Comparison of ENCODE assay signal across 8 cellular contexts in genomic region chrX:51495708-51496488, GRCh38. TPM values are rescaled to one million over a fixed set of nuclear protein-coding genes. Genes with fewer than 3 reads are reported as not detected.
DNase-seq lines count a peak whose midpoint lies in the region; ATAC-seq and TF ChIP-seq lines count a peak whose summit lies in the region.
"Not testable (repeated sequence)": the region's sequence is repeated elsewhere in the genome, so short reads cannot be mapped to it uniquely, and the experiment has no call there.

No MANE protein-coding gene starts in this region.

- peaks cover 24% of the 10 kb centered on the region for H3K4me1 Mint-ChIP-seq in brain

- H2AFZ ChIP-seq in KMS-11 (ENCODE audit: low read depth) = peak overlapping the region; percentile 30; the same call in 1 of the 2 replicates

- peaks cover 24% of the 10 kb centered on the region for H3K79me2 ChIP-seq in KMS-11 (ENCODE audit: insufficient read depth, low read depth)

- not testable (repeated sequence) for H3K27me3 ChIP-seq in KMS-11 (ENCODE audit: insufficient read depth, low read depth); foreskin keratinocyte
- peaks cover 11% of the 10 kb centered on the region for H3K27me3 ChIP-seq in mononuclear cell (ENCODE audit: insufficient read depth, low read length)
- H3K27me3 ChIP-seq in spleen (replicated peaks in 1 of 7) = peaks cover 0 to 44% (median 6%) of the 10 kb centered on the region in 7 donors

- 1 to 63% (median 2%) methylated on average over 9 to 52 of the region's 59 CpGs for WGBS in spleen, 5 donors

- TF ChIP-seq POLR2A in spleen (IDR thresholded peaks at IDR 0.05) = not testable (repeated sequence)

- intact Hi-C loops in spleen (cut with DNase I; ENCODE audit: low total_unique reads) = not testable (repeated sequence)

- ATAC-seq in GM18909 (IDR thresholded peaks at IDR 0.05; ENCODE audit: poor library complexity, unreplicated experiment) (peak; percentile 14), foreskin keratinocyte (peak; percentile 61)

- H3K9ac ChIP-seq in KMS-11 = peak overlapping the region; percentile 67; the same call in 1 of the 2 replicates

- DNase-seq in AG09309 (ENCODE audit: low read depth); spleen: not testable (repeated sequence)
- peak in 1 of 2 donors; percentile 15 for DNase-seq in foreskin keratinocyte

- H3K36me3 Mint-ChIP-seq in brain = not testable (repeated sequence)

- not testable (repeated sequence) for H3K9me3 ChIP-seq in mononuclear cell (ENCODE audit: low read depth, low read length); spleen

- H4K20me1 ChIP-seq in KMS-11 (ENCODE audit: insufficient read depth) = not testable (repeated sequence)

- H3K4me3 ChIP-seq in AG09309 (ENCODE audit: control insufficient read depth, low read depth, low read length) (peak overlapping the region; percentile 48), WI38 (ENCODE audit: low read depth, low read length) (peak overlapping the region; percentile 60), mononuclear cell (ENCODE audit: low read length) (peak overlapping the region; percentile 20), spleen (peak overlapping the region; percentile 34 to 76 (median 48))
- H3K4me3 ChIP-seq in KMS-11 (IDR thresholded peaks at IDR 0.05; ENCODE audit: insufficient read depth, low read depth, low read length) = not testable (repeated sequence)

- not testable (repeated sequence) for TF ChIP-seq CTCF in AG09309 (IDR thresholded peaks at IDR 0.05; ENCODE audit: control insufficient read depth, insufficient read depth, low read depth, low read length, missing control alignments); KMS-11 (conservative IDR thresholded peaks at IDR 0.05; ENCODE audit: low read depth, low read length); WI38 (IDR thresholded peaks at IDR 0.05; ENCODE audit: low read depth, low read length); brain (conservative IDR thresholded peaks at IDR 0.05); foreskin keratinocyte (conservative IDR thresholded peaks at IDR 0.05); spleen (IDR thresholded peaks at IDR 0.05 in 8 of 11, conservative IDR thresholded peaks at IDR 0.05 in 3 of 11)

- H3K9me3 Mint-ChIP-seq in brain = peaks cover 3 to 15% (median 7%) of the 10 kb centered on the region in 5 experiments

- 0 out of 2 replicates have a peak overlapping the region, but pooled peaks have one; percentile 93 for H3K4me2 ChIP-seq in KMS-11

- peaks cover 10% of the 10 kb centered on the region for H3K27me3 Mint-ChIP-seq in brain

- peak overlapping the region; percentile 81 to 91 (median 90) for H3K4me3 Mint-ChIP-seq in brain

- not testable (repeated sequence) for H3K36me3 ChIP-seq in KMS-11 (ENCODE audit: insufficient read depth); spleen

- H3K4me1 ChIP-seq in KMS-11 (ENCODE audit: low read depth, poor library complexity, severe bottlenecking) = peaks cover 18% of the 10 kb centered on the region
- H3K4me1 ChIP-seq in foreskin keratinocyte; mononuclear cell (ENCODE audit: insufficient read depth, low read length); spleen: not testable (repeated sequence)

- peak overlapping the region; percentile 78 to 91 (median 88) for H3K27ac Mint-ChIP-seq in brain

- peak overlapping the region; percentile 60; the same call in 1 of the 2 replicates for H3K27ac ChIP-seq in KMS-11
- H3K27ac ChIP-seq in foreskin keratinocyte = peak overlapping the region; percentile 74
- not testable (repeated sequence) for H3K27ac ChIP-seq in spleen

RNA-seq across cellular contexts. Expression of gene NUDT11, which starts 0.5 kb away (rescaled TPM):
- polyA plus RNA-seq in brain (ENCODE audit: insufficient read depth, low read depth, low replicate concordance) (17.4 TPM), foreskin keratinocyte (8.1 and 9.3 TPM in 2 replicates), spleen (under 1 TPM; 0.16 to 0.49 (median 0.17) TPM)
- total RNA-seq in foreskin keratinocyte (12.0 and 12.5 TPM in 2 replicates), mononuclear cell (1.6 TPM), spleen (under 1 TPM in 5 of 7 donors, not detected in 2; 0.32 to 0.77 (median 0.40) TPM)
